ENCODE assay signal across 3 cellular contexts in the genomic region with DNA sequence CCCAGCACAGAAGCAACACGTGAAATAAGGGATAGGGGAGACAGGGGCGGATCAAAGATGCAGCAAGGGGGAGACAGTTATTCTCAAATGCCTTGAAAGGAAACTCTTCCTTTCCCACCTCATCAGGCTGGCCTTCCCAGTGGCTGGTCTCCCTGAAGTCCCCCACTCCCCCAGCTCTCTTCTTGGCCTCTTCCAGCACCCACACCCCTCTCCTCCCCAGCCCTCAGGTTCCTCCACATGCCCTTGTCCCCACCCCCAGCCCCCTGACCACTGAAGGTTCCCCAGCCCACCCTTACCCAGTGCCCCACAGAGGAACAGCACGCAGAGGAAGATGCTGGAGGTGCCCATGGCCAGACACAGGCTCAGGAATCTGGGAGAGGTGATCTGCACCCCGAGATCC.
TF ChIP-seq lines count a peak whose summit lies in the region.

No MANE protein-coding gene starts in this region.

TF ChIP-seq in H1, 55 proteins besides CTCF, POLR2A, EP300 and RAD21:
- TF ChIP-seq, protein P1, sequence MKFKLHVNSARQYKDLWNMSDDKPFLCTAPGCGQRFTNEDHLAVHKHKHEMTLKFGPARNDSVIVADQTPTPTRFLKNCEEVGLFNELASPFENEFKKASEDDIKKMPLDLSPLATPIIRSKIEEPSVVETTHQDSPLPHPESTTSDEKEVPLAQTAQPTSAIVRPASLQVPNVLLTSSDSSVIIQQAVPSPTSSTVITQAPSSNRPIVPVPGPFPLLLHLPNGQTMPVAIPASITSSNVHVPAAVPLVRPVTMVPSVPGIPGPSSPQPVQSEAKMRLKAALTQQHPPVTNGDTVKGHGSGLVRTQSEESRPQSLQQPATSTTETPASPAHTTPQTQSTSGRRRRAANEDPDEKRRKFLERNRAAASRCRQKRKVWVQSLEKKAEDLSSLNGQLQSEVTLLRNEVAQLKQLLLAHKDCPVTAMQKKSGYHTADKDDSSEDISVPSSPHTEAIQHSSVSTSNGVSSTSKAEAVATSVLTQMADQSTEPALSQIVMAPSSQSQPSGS (IDR thresholded peaks at IDR 0.05; ENCODE audit: low read length), result no peak
- TF ChIP-seq CHD2 (IDR thresholded peaks at IDR 0.05; ENCODE audit: low read length), result no peak
- TF ChIP-seq KDM1A (IDR thresholded peaks at IDR 0.05; ENCODE audit: borderline replicate concordance, low read length), result no peak
- no peak for TF ChIP-seq YY1 (IDR thresholded peaks at IDR 0.05; ENCODE audit: low read depth, low read length)
- no peak for TF ChIP-seq KDM5A (IDR thresholded peaks at IDR 0.05; ENCODE audit: low read length)
- no peak for TF ChIP-seq SP4 (IDR thresholded peaks at IDR 0.05; ENCODE audit: low read length)

TF ChIP-seq in neural cell, 6 proteins besides CTCF, POLR2A, EP300 and RAD21:
- TF ChIP-seq SMC3 (conservative IDR thresholded peaks at IDR 0.05; ENCODE audit: poor library complexity) (no peak), EZH2 (IDR thresholded peaks at IDR 0.05; ENCODE audit: borderline replicate concordance, insufficient read depth, low read length, poor library complexity, severe bottlenecking) (no peak), POLR2AphosphoS5 (IDR thresholded peaks at IDR 0.05) (no peak), MXI1 (conservative IDR thresholded peaks at IDR 0.05; ENCODE audit: poor library complexity, severe bottlenecking) (no peak), TAF1 (IDR thresholded peaks at IDR 0.05; ENCODE audit: low read depth) (no peak)
- TF ChIP-seq, protein P2, sequence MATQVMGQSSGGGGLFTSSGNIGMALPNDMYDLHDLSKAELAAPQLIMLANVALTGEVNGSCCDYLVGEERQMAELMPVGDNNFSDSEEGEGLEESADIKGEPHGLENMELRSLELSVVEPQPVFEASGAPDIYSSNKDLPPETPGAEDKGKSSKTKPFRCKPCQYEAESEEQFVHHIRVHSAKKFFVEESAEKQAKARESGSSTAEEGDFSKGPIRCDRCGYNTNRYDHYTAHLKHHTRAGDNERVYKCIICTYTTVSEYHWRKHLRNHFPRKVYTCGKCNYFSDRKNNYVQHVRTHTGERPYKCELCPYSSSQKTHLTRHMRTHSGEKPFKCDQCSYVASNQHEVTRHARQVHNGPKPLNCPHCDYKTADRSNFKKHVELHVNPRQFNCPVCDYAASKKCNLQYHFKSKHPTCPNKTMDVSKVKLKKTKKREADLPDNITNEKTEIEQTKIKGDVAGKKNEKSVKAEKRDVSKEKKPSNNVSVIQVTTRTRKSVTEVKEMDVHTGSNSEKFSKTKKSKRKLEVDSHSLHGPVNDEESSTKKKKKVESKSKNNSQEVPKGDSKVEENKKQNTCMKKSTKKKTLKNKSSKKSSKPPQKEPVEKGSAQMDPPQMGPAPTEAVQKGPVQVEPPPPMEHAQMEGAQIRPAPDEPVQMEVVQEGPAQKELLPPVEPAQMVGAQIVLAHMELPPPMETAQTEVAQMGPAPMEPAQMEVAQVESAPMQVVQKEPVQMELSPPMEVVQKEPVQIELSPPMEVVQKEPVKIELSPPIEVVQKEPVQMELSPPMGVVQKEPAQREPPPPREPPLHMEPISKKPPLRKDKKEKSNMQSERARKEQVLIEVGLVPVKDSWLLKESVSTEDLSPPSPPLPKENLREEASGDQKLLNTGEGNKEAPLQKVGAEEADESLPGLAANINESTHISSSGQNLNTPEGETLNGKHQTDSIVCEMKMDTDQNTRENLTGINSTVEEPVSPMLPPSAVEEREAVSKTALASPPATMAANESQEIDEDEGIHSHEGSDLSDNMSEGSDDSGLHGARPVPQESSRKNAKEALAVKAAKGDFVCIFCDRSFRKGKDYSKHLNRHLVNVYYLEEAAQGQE (IDR thresholded peaks at IDR 0.05; ENCODE audit: borderline replicate concordance), result no peak
TF ChIP-seq in neural cell: peak in this region for 0.

TF ChIP-seq in WTC11, 78 proteins besides CTCF, POLR2A, EP300 and RAD21:
- no peak for TF ChIP-seq ZNF396 (CRISPR knock-in tag; IDR thresholded peaks at IDR 0.05; ENCODE audit: borderline replicate concordance)
- TF ChIP-seq, protein P1 (CRISPR knock-in tag; IDR thresholded peaks at IDR 0.05; ENCODE audit: borderline replicate concordance, low read depth), result no peak
- TF ChIP-seq NFE2L1 (CRISPR knock-in tag; IDR thresholded peaks at IDR 0.05), result no peak
- no peak for TF ChIP-seq TCF7 (CRISPR knock-in tag; IDR thresholded peaks at IDR 0.05; ENCODE audit: low read depth)
- no peak for TF ChIP-seq EMX1 (CRISPR knock-in tag; IDR thresholded peaks at IDR 0.05)
- no peak for TF ChIP-seq RORB (CRISPR knock-in tag; IDR thresholded peaks at IDR 0.05)
- TF ChIP-seq FOXP1 (CRISPR knock-in tag; IDR thresholded peaks at IDR 0.05; ENCODE audit: borderline replicate concordance), result no peak
- TF ChIP-seq, protein P3, sequence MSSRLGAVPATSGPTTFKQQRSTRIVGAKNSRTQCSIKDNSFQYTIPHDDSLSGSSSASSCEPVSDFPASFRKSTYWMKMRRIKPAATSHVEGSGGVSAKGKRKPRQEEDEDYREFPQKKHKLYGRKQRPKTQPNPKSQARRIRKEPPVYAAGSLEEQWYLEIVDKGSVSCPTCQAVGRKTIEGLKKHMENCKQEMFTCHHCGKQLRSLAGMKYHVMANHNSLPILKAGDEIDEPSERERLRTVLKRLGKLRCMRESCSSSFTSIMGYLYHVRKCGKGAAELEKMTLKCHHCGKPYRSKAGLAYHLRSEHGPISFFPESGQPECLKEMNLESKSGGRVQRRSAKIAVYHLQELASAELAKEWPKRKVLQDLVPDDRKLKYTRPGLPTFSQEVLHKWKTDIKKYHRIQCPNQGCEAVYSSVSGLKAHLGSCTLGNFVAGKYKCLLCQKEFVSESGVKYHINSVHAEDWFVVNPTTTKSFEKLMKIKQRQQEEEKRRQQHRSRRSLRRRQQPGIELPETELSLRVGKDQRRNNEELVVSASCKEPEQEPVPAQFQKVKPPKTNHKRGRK (CRISPR knock-in tag; IDR thresholded peaks at IDR 0.05; ENCODE audit: borderline replicate concordance), result no peak
- TF ChIP-seq, protein P4, sequence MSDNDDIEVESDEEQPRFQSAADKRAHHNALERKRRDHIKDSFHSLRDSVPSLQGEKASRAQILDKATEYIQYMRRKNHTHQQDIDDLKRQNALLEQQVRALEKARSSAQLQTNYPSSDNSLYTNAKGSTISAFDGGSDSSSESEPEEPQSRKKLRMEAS (CRISPR knock-in tag; IDR thresholded peaks at IDR 0.05), result no peak
- TF ChIP-seq, protein P5, sequence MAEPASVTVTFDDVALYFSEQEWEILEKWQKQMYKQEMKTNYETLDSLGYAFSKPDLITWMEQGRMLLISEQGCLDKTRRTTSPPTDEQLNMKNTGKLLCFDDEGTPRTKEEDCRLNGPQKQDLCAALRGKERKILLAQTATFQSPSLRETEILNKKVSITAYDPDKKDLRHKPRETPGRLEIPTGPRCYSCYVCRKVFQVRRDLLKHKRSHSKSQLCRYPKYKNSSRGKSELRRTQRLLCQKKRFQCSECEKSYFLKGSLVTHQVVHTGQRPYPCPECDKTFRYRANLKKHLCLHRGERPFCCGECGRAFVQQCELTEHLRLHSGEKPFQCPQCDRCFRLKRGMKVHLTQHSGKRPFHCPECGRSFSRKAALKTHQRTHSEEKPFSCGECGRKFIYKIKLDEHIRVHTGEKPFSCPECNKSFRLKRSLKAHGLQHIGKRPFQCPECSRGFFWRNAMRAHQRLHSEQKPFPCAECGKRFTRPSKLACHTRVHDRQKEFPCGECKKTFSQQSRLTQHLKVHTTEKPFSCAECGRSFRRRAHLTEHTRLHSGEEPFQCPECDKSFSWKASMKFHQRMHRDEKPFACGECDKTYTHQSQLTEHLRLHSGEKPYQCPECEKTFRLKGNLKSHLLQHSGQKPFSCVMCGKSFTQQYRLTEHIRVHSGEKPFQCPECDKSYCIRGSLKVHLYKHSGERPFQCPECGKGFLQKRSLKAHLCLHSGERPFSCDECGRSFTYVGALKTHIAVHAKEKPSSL (CRISPR knock-in tag; conservative IDR thresholded peaks at IDR 0.05), result no peak
- TF ChIP-seq, protein P6, sequence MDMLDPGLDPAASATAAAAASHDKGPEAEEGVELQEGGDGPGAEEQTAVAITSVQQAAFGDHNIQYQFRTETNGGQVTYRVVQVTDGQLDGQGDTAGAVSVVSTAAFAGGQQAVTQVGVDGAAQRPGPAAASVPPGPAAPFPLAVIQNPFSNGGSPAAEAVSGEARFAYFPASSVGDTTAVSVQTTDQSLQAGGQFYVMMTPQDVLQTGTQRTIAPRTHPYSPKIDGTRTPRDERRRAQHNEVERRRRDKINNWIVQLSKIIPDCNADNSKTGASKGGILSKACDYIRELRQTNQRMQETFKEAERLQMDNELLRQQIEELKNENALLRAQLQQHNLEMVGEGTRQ (CRISPR knock-in tag; IDR thresholded peaks at IDR 0.05), result no peak
- no peak for TF ChIP-seq ATF1 (CRISPR knock-in tag; IDR thresholded peaks at IDR 0.05)
- no peak for TF ChIP-seq SMAD3 (CRISPR knock-in tag; IDR thresholded peaks at IDR 0.05; ENCODE audit: borderline replicate concordance)
